In the genomic region with DNA sequence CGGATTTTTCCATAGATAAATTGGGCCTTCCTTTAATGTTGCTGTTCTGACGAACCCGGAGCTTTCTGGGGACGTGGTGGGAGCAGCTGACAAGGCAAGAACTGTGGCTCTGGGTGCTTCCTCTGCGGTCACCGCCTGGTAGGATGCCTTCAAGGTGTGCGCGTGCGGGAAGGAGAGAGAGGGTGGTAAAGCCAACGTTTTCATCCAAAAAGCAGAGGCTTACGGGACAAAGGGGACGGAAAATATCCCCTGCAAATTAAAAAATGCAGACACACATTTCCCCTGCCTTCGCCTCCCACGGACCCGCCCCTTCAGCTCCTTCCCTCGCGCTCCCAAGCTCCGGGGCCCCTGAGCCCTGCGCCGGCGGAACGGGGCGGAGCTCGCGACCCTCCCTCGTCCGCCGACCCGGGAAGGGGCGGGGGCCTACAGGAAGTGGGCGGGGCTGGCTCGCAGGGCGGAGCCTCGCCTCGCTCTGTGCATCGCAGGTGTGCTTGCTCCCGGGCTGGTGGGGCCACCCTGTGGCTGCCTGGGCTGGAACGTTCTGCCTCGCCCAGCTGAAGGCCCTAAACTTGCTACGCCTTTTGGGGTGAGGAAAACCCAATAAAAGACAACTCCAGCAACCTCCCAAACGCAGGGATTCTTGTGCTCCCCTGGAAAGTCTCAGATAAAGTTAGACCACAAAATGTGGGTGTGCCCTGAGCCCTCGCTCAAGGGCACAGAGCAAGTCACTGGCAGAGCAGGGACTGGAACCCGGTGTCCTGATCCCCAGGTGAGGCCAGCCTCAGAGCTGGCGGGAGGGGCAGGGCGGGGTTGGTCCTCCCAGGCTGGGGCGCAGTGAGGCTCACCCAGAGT, we compare ENCODE assay signal across 1 cellular context.
TF ChIP-seq lines count a peak whose summit lies in the region.

No MANE protein-coding gene starts in this region.

TF ChIP-seq in HepG2, 621 proteins besides CTCF, POLR2A, EP300 and RAD21 (continued from another document and continues in another):
- TF ChIP-seq, protein P1, sequence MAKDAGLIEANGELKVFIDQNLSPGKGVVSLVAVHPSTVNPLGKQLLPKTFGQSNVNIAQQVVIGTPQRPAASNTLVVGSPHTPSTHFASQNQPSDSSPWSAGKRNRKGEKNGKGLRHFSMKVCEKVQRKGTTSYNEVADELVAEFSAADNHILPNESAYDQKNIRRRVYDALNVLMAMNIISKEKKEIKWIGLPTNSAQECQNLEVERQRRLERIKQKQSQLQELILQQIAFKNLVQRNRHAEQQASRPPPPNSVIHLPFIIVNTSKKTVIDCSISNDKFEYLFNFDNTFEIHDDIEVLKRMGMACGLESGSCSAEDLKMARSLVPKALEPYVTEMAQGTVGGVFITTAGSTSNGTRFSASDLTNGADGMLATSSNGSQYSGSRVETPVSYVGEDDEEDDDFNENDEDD (CRISPR knock-in tag; IDR thresholded peaks at IDR 0.05; ENCODE audit: borderline replicate concordance): no peak; the same call in 1 of the 2 replicates
- TF ChIP-seq ZBTB1 (CRISPR knock-in tag; IDR thresholded peaks at IDR 0.05; ENCODE audit: borderline replicate concordance): no peak
- TF ChIP-seq ZNF572 (CRISPR knock-in tag; IDR thresholded peaks at IDR 0.05): no peak
- no peak for TF ChIP-seq TMF1 (CRISPR knock-in tag; IDR thresholded peaks at IDR 0.05; ENCODE audit: low read depth)
- TF ChIP-seq, protein P2, sequence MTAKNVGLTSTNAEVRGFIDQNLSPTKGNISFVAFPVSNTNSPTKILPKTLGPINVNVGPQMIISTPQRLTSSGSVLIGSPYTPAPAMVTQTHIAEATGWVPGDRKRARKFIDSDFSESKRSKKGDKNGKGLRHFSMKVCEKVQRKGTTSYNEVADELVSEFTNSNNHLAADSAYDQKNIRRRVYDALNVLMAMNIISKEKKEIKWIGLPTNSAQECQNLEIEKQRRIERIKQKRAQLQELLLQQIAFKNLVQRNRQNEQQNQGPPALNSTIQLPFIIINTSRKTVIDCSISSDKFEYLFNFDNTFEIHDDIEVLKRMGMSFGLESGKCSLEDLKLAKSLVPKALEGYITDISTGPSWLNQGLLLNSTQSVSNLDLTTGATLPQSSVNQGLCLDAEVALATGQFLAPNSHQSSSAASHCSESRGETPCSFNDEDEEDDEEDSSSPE (CRISPR knock-in tag; IDR thresholded peaks at IDR 0.05): peak; percentile 66
- peak; percentile 94 for TF ChIP-seq ZNF800 (CRISPR knock-in tag; IDR thresholded peaks at IDR 0.05)
- peak; percentile 47; the same call in 1 of the 2 replicates for TF ChIP-seq TAF1 (CRISPR knock-in tag; IDR thresholded peaks at IDR 0.05)
- no peak for TF ChIP-seq CBX2 (IDR thresholded peaks at IDR 0.05; ENCODE audit: low read depth, low read length)
- no peak for TF ChIP-seq CBX2 (CRISPR knock-in tag; IDR thresholded peaks at IDR 0.05; ENCODE audit: low read depth)
- no peak for TF ChIP-seq ZNF549 (CRISPR knock-in tag; IDR thresholded peaks at IDR 0.05)
- TF ChIP-seq ZBTB20 (CRISPR knock-in tag; IDR thresholded peaks at IDR 0.05; ENCODE audit: borderline replicate concordance, low read depth): no peak; the same call in 1 of the 2 replicates
- TF ChIP-seq ZNF629 (CRISPR knock-in tag; conservative IDR thresholded peaks at IDR 0.05): no peak
- no peak for TF ChIP-seq REXO4 (CRISPR knock-in tag; IDR thresholded peaks at IDR 0.05; ENCODE audit: borderline replicate concordance)
- 0 out of 2 replicates have a peak, but pooled peaks have one; percentile 53 for TF ChIP-seq HIC2 (CRISPR knock-in tag; IDR thresholded peaks at IDR 0.05; ENCODE audit: low read depth)
- peak; percentile 72; the same call in 1 of the 2 replicates for TF ChIP-seq ZNF619 (CRISPR knock-in tag; IDR thresholded peaks at IDR 0.05)
- TF ChIP-seq RERE (CRISPR knock-in tag; IDR thresholded peaks at IDR 0.05; ENCODE audit: low read depth): no peak
- peak; percentile 78; the same call in 1 of the 2 replicates for TF ChIP-seq ZNF547 (CRISPR knock-in tag; IDR thresholded peaks at IDR 0.05)
- peak; percentile 90 for TF ChIP-seq ZBTB43 (CRISPR knock-in tag; conservative IDR thresholded peaks at IDR 0.05)
- TF ChIP-seq MZF1 (CRISPR knock-in tag; IDR thresholded peaks at IDR 0.05; ENCODE audit: borderline replicate concordance): 0 out of 2 replicates have a peak, but pooled peaks have one; percentile 85
- peak; percentile 90 for TF ChIP-seq SMAD1 (CRISPR knock-in tag; IDR thresholded peaks at IDR 0.05; ENCODE audit: borderline replicate concordance, low read depth)
- TF ChIP-seq POLR2AphosphoS5 (IDR thresholded peaks at IDR 0.05; ENCODE audit: low read depth, low read length): no peak
- peak; percentile 52; the same call in 1 of the 2 replicates for TF ChIP-seq ZNF773 (CRISPR knock-in tag; IDR thresholded peaks at IDR 0.05; ENCODE audit: borderline replicate concordance)
- TF ChIP-seq ZNF354B (CRISPR knock-in tag; IDR thresholded peaks at IDR 0.05): 0 out of 2 replicates have a peak, but pooled peaks have one; percentile 38
- TF ChIP-seq ZNF264 (CRISPR knock-in tag; IDR thresholded peaks at IDR 0.05): peak; percentile 64; the same call in 1 of the 2 replicates
- 0 out of 2 replicates have a peak, but pooled peaks have one; percentile 53 for TF ChIP-seq BRD4 (CRISPR knock-in tag; IDR thresholded peaks at IDR 0.05)
- no peak for TF ChIP-seq TSC22D2 (CRISPR knock-in tag; IDR thresholded peaks at IDR 0.05; ENCODE audit: borderline replicate concordance)
- peak; percentile 75; the same call in 1 of the 2 replicates for TF ChIP-seq ZFAT (CRISPR knock-in tag; conservative IDR thresholded peaks at IDR 0.05)
- no peak for TF ChIP-seq HDAC6 (IDR thresholded peaks at IDR 0.05; ENCODE audit: low read depth, low read length)
- no peak for TF ChIP-seq TBX3 (IDR thresholded peaks at IDR 0.05; ENCODE audit: borderline replicate concordance)
- TF ChIP-seq NFYB (CRISPR knock-in tag; IDR thresholded peaks at IDR 0.05): 0 out of 2 replicates have a peak, but pooled peaks have one; percentile 6
- TF ChIP-seq JUNB (CRISPR knock-in tag; IDR thresholded peaks at IDR 0.05; ENCODE audit: borderline replicate concordance): no peak
- TF ChIP-seq CBX5 (CRISPR knock-in tag; IDR thresholded peaks at IDR 0.05; ENCODE audit: borderline replicate concordance): peak; percentile 84; the same call in 1 of the 2 replicates
- TF ChIP-seq, protein P3, sequence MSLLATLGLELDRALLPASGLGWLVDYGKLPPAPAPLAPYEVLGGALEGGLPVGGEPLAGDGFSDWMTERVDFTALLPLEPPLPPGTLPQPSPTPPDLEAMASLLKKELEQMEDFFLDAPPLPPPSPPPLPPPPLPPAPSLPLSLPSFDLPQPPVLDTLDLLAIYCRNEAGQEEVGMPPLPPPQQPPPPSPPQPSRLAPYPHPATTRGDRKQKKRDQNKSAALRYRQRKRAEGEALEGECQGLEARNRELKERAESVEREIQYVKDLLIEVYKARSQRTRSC (CRISPR knock-in tag; IDR thresholded peaks at IDR 0.05; ENCODE audit: low read depth): no peak
- no peak for TF ChIP-seq ZNF326 (CRISPR knock-in tag; IDR thresholded peaks at IDR 0.05; ENCODE audit: borderline replicate concordance)
- no peak for TF ChIP-seq ZNF83 (CRISPR knock-in tag; IDR thresholded peaks at IDR 0.05; ENCODE audit: borderline replicate concordance)
- TF ChIP-seq ZNF292 (CRISPR knock-in tag; IDR thresholded peaks at IDR 0.05; ENCODE audit: borderline replicate concordance, low read depth): peak; percentile 35; the same call in 1 of the 2 replicates
- peak; percentile 94 for TF ChIP-seq TBX2 (CRISPR knock-in tag; IDR thresholded peaks at IDR 0.05; ENCODE audit: borderline replicate concordance)
- TF ChIP-seq ZKSCAN1 (IDR thresholded peaks at IDR 0.05; ENCODE audit: low read length): no peak
- TF ChIP-seq SALL2 (CRISPR knock-in tag; IDR thresholded peaks at IDR 0.05): peak; percentile 92
- TF ChIP-seq ZNF10 (CRISPR knock-in tag; IDR thresholded peaks at IDR 0.05; ENCODE audit: borderline replicate concordance, low read depth): no peak
- TF ChIP-seq NFIC (IDR thresholded peaks at IDR 0.05; ENCODE audit: low read length): no peak
- peak; percentile 66 for TF ChIP-seq TP53 (CRISPR knock-in tag; conservative IDR thresholded peaks at IDR 0.05)
- TF ChIP-seq NFE2L2 (IDR thresholded peaks at IDR 0.05; ENCODE audit: low read length): no peak
- TF ChIP-seq CERS6 (CRISPR knock-in tag; IDR thresholded peaks at IDR 0.05): 0 out of 2 replicates have a peak, but pooled peaks have one; percentile 72
- peak; percentile 33; the same call in 1 of the 2 replicates for TF ChIP-seq FOSL2 (CRISPR knock-in tag; IDR thresholded peaks at IDR 0.05)
- TF ChIP-seq ZC3H4 (CRISPR knock-in tag; IDR thresholded peaks at IDR 0.05; ENCODE audit: borderline replicate concordance): no peak
- no peak for TF ChIP-seq CHCHD3 (CRISPR knock-in tag; IDR thresholded peaks at IDR 0.05)
- no peak for TF ChIP-seq ZNF775 (CRISPR knock-in tag; IDR thresholded peaks at IDR 0.05; ENCODE audit: borderline replicate concordance)
- 0 out of 2 replicates have a peak, but pooled peaks have one; percentile 63 for TF ChIP-seq ZNF616 (CRISPR knock-in tag; IDR thresholded peaks at IDR 0.05; ENCODE audit: low read depth)
- TF ChIP-seq ZNF747 (CRISPR knock-in tag; IDR thresholded peaks at IDR 0.05; ENCODE audit: borderline replicate concordance): peak; percentile 84; the same call in 1 of the 2 replicates
